ENCODE assay signal across 18 cellular contexts in the genomic region with DNA sequence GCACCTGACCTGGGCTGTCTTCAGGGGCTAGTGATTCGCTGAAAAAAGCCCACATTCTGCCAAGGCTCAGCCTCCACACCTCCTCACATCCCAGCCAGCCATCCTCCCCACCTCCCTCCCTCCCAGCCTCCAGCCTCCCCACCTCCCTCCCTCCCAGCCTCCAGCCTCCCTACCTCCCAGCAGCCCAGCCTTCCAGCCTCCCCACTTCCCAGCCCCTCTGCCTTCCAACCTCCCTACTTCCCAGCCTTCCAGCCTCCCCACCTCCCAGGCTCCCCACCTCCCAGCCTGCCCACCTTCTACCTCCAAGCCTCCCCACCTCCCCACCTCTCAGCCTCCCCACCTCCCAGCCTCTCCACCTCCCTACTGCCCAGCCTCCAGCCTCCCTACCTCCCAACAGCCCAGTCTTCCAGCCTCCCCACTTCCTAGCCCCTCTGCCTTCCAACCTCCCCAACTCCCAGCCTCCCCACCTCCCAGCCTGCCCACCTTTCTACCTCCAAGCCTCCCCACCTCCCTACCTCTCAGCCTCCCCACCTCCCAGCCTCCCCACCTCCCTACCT. TPM values are rescaled to one million over a fixed set of nuclear protein-coding genes. Genes with fewer than 3 reads are reported as not detected.
DNase-seq lines count a peak whose midpoint lies in the region; ATAC-seq and TF ChIP-seq lines count a peak whose summit lies in the region.
"Had no signal": no experiment of that assay in that cellular context is flagged by ENCODE, and none has a peak within 500 bp of the region (broad histone marks: within the 10 kb centered on the region; RNA-seq: fewer than 3 reads in every experiment).

No MANE protein-coding gene starts in this region.

- no peak for TF ChIP-seq EP300 in gastroesophageal sphincter (IDR thresholded peaks at IDR 0.05)

- no peak for TF ChIP-seq CTCF in Caco-2 (IDR thresholded peaks at IDR 0.05; ENCODE audit: insufficient read depth in 1 of 2, low read depth in 1 of 2, low read length in 1 of 2, severe bottlenecking in 1 of 2, unreplicated experiment in 1 of 2)
- TF ChIP-seq CTCF in chondrocyte (IDR thresholded peaks at IDR 0.05) = no peak
- TF ChIP-seq CTCF in gastroesophageal sphincter (IDR thresholded peaks at IDR 0.05) = no peak
- TF ChIP-seq CTCF in esophagus squamous epithelium (IDR thresholded peaks at IDR 0.05) = no peak

- intact Hi-C loops in Caco-2 (cut with micrococcal nuclease; ENCODE audit: unreplicated experiment) = loop anchor here (1.0 to 10.0 kb wide), 3 partner anchors 8 to 710 kb away; no protein-coding TSS in a partner anchor
- intact Hi-C loops in sciatic nerve (cut with DNase I) = no loop called here
- intact Hi-C loops in esophagus squamous epithelium (cut with DNase I) = no loop called here

- H3K36me3 Mint-ChIP-seq in Caco-2 (ENCODE audit: insufficient read depth, unreplicated experiment) (peaks cover 59% of the 10 kb centered on the region), chondrocyte (ENCODE audit: low read depth) (peaks cover 1% of the 10 kb centered on the region)

- H3K9me3 Mint-ChIP-seq in Caco-2 (ENCODE audit: unreplicated experiment) (peaks cover 10% of the 10 kb centered on the region), chondrocyte (ENCODE audit: low read depth) (peaks cover 10% of the 10 kb centered on the region)

- H3K4me3 ChIP-seq in Caco-2 (ENCODE audit: low read depth, low read length) (no peak overlapping the region), gastroesophageal sphincter (no peak overlapping the region), esophagus squamous epithelium (no peak overlapping the region)
- H3K4me3 ChIP-seq: GM12878, HAP-1, Peyer's patch had no signal

- TF ChIP-seq POLR2A in gastroesophageal sphincter (IDR thresholded peaks at IDR 0.05) = no peak
- TF ChIP-seq POLR2A in esophagus squamous epithelium (IDR thresholded peaks at IDR 0.05) = no peak

- ATAC-seq in sciatic nerve = no peak
- no peak for ATAC-seq in gastroesophageal sphincter
- ATAC-seq: GM12878 had no signal

- CTCF ChIA-PET in Caco-2 (lab: Charles Lee) = interaction anchor here (0.6 to 4.2 kb wide), 7 partner anchors 10 to 93 kb away, joined by 3 to 38 read pairs (median 8); no protein-coding TSS in a partner anchor

- H3K36me3 ChIP-seq in Caco-2 (ENCODE audit: control insufficient read depth, insufficient read depth, low read length) (no peaks in the 10 kb centered on the region), gastroesophageal sphincter (no peaks in the 10 kb centered on the region), esophagus squamous epithelium (no peaks in the 10 kb centered on the region)
- H3K36me3 ChIP-seq: HAP-1, Peyer's patch had no signal

- 67 to 80% methylated on average over 1 of the region's 1 CpG for WGBS in gastroesophageal sphincter (ENCODE audit: low coverage in 1 of 2), 2 donors
- WGBS in esophagus squamous epithelium, 2 donors = 56 to 100% methylated on average over 1 of the region's 1 CpG

- no peak overlapping the region for H3K27ac ChIP-seq in gastroesophageal sphincter
- no peak overlapping the region for H3K27ac ChIP-seq in esophagus squamous epithelium

- H3K27ac Mint-ChIP-seq in Caco-2 (ENCODE audit: unreplicated experiment) = peak overlapping the region; percentile 73
- no peak overlapping the region for H3K27ac Mint-ChIP-seq in chondrocyte (ENCODE audit: unreplicated experiment)

- H3K27me3 ChIP-seq in Caco-2 (replicated peaks; ENCODE audit: control insufficient read depth, insufficient read depth, low read length) (no peaks in the 10 kb centered on the region), gastroesophageal sphincter (peaks cover 38% of the 10 kb centered on the region), esophagus squamous epithelium (peaks cover 0 to 54% (median 0%) of the 10 kb centered on the region in 4 donors)
- H3K27me3 ChIP-seq: Peyer's patch had no signal

- H3K9me3 ChIP-seq in Caco-2 (no peaks in the 10 kb centered on the region), gastroesophageal sphincter (peaks cover 0 to 6% (median 0%) of the 10 kb centered on the region in 3 donors), esophagus squamous epithelium (peaks cover 0 to 5% (median 0%) of the 10 kb centered on the region in 3 donors)
- H3K9me3 ChIP-seq: HAP-1 had no signal

- peaks cover 73% of the 10 kb centered on the region for H3K4me1 ChIP-seq in Caco-2
- no peaks in the 10 kb centered on the region for H3K4me1 ChIP-seq in gastroesophageal sphincter
- H3K4me1 ChIP-seq in esophagus squamous epithelium = peaks cover 4 to 40% (median 14%) of the 10 kb centered on the region in 3 donors
- H3K4me1 ChIP-seq: HAP-1 had no signal

- H3K4me3 Mint-ChIP-seq in Caco-2 (ENCODE audit: unreplicated experiment) (peak overlapping the region; percentile 74), chondrocyte (ENCODE audit: unreplicated experiment) (no peak overlapping the region)

- DNase-seq in activated effector memory CD4-positive, alpha-beta T cell treated with anti-CD3 and anti-CD28 coated beads, Interleukin-2, amount 50 U/mL, for 16 hours = peak; percentile 34
- DNase-seq in activated effector memory CD4-positive, alpha-beta T cell treated with Interleukin-2 at 50 U/mL for 16 hours = no peak
- no peak for DNase-seq in Caco-2
- DNase-seq in chondrocyte (ENCODE audit: low spot score) = peak; percentile 55
- peak; percentile 22 for DNase-seq in sciatic nerve (ENCODE audit: low spot score)
- no peak for DNase-seq in esophagus squamous epithelium (lab: John Stamatoyannopoulos, UW)
- no peak for DNase-seq in germinal center (ENCODE audit: low spot score)
- DNase-seq: MM.1S, NCI-H1105, NCI-H187 treated with DMSO at 0.1 percent for 48 hours, NCI-H2171 treated with DMSO at 0.1 percent for 48 hours, NCI-H774 had no signal

- H3K27me3 Mint-ChIP-seq in Caco-2 (ENCODE audit: insufficient read depth, unreplicated experiment) (no peaks in the 10 kb centered on the region), chondrocyte (ENCODE audit: low read depth) (peaks cover 9% of the 10 kb centered on the region)

- POLR2A ChIA-PET in Caco-2 (lab: Charles Lee) = interaction anchor here (0.6 to 4.0 kb wide), 4 partner anchors 10 to 216 kb away, joined by 3 to 26 read pairs (median 15); a partner anchor contains a TSS

- H3K4me1 Mint-ChIP-seq in Caco-2 (ENCODE audit: low read depth, unreplicated experiment) (peaks cover 63% of the 10 kb centered on the region), chondrocyte (ENCODE audit: low read depth) (no peaks in the 10 kb centered on the region)

- BruUV-seq in Caco-2 (replicated peaks; lab: Mats Ljungman, UMichigan) = no TSS peak

RNA-seq across cellular contexts. Expression of a gene that starts 33.7 kb away (rescaled TPM):
- total RNA-seq in Caco-2 (2022) (not detected in 2 replicates), chondrocyte (not detected in 3 replicates), sciatic nerve (0.36 TPM), gastroesophageal sphincter (under 1 TPM in 2 of 4 donors, not detected in 2; 0.27 TPM), esophagus squamous epithelium (under 1 TPM in 2 of 4 donors, not detected in 2; 0.34 to 0.76 TPM)
- total RNA-seq: A673, GM12878, NCI-H460 had no signal

RNA-seq across cellular contexts. Expression of a gene that starts 44.3 kb away (rescaled TPM):
- not detected in 2 replicates for total RNA-seq in Caco-2 (2022)
- not detected in 3 replicates for total RNA-seq in chondrocyte
- 1.5 TPM for total RNA-seq in sciatic nerve
- total RNA-seq in gastroesophageal sphincter = not detected
- total RNA-seq in esophagus squamous epithelium = not detected
- total RNA-seq: A673, GM12878, NCI-H460, Peyer's patch had no signal

Comparison
In these comparisons a context has a peak if more than half of its experiments do, and no peak if none do; other contexts are left out.
1. DNase-seq: peak in activated effector memory CD4-positive, alpha-beta T cell treated with anti-CD3 and anti-CD28 coated beads, Interleukin-2, amount 50 U/mL, for 16 hours (single experiment), chondrocyte (single experiment) and sciatic nerve (single experiment); none in activated effector memory CD4-positive, alpha-beta T cell treated with Interleukin-2 at 50 U/mL for 16 hours (single experiment), Caco-2 (0 of 2), esophagus squamous epithelium (single experiment) and germinal center (single experiment).